ENCODE assay signal across 8 cellular contexts in the genomic region with DNA sequence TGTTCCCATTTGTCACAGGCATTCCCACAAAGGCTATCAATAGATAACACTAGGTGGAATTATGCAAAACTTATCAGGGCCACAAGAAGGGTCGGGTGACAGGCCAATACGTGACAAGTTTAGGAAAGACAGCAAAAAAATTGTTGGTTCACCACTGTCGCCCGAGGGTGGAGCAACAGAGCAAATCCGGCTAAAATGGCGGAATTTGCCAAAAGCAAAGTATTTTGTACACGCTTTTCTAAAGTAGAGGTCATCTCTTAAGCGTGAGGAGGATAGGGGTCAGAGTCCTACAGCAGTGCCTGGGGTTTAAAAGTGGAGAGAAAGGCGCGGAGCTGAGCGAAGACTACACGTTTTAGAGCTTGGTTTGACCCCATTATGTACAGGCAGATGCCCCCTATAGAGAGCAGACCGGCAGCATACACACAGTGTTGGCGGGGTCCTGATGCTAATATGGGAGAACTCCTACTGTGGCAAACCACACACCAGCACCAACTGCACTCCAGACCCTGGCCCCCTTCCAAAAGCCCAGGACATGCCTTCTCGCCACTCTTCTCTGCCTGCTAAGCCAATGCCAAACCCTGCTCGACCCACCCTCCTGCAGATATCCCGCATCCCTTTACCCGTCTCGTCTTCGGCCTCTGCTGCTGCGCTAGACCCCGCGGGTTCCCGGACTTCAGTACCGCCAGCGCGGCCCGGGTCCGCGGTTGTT. TPM values are rescaled to one million over a fixed set of nuclear protein-coding genes. Genes with fewer than 3 reads are reported as not detected.
A peak's percentile ranks its signal among the peaks of the same experiment; 100 is the strongest.
DNase-seq lines count a peak whose midpoint lies in the region; ATAC-seq and TF ChIP-seq lines count a peak whose summit lies in the region.

No MANE protein-coding gene starts in this region.

- POLR2A ChIA-PET in activated CD4-positive, alpha-beta memory T cell treated with anti-CD3 and anti-CD28 coated beads, Interleukin-2, amount 10 ng/mL, durations not matched to agents 7 days and 5 days (lab: Charles Lee): interaction anchor here (0.6 to 17.3 kb wide), 9 partner anchors 11 to 761 kb away, joined by 3 to 142 read pairs (median 14); partner anchors contain the start of genes ANXA5, BBS7 and EXOSC9

- peak overlapping the region; percentile 96 for H3K27ac Mint-ChIP-seq in activated CD4-positive, alpha-beta memory T cell treated with anti-CD3 and anti-CD28 coated beads, Interleukin-2, amount 10 ng/mL, durations not matched to agents 7 days and 5 days

- H3K27ac ChIP-seq in BLaER1 treated with 17β-estradiol and CSF1 and Interleukin-3, amounts not matched to agents 10 nM and 100 nM: peak overlapping the region in 10 of 11 experiments; percentile 71 to 94 (median 90); a peak in 20 of 22 replicates
- no peak overlapping the region for H3K27ac ChIP-seq in parathyroid adenoma

- peaks cover 53% of the 10 kb centered on the region for H3K36me3 Mint-ChIP-seq in activated CD4-positive, alpha-beta memory T cell treated with anti-CD3 and anti-CD28 coated beads, Interleukin-2, amount 10 ng/mL, durations not matched to agents 7 days and 5 days (ENCODE audit: low read depth)

- H3K27me3 Mint-ChIP-seq in activated CD4-positive, alpha-beta memory T cell treated with anti-CD3 and anti-CD28 coated beads, Interleukin-2, amount 10 ng/mL, durations not matched to agents 7 days and 5 days: no peaks in the 10 kb centered on the region

- H3K4me1 Mint-ChIP-seq in activated CD4-positive, alpha-beta memory T cell treated with anti-CD3 and anti-CD28 coated beads, Interleukin-2, amount 10 ng/mL, durations not matched to agents 7 days and 5 days: peaks cover 47% of the 10 kb centered on the region

- CTCF ChIA-PET in activated CD4-positive, alpha-beta memory T cell treated with anti-CD3 and anti-CD28 coated beads, Interleukin-2, amount 10 ng/mL, durations not matched to agents 7 days and 5 days (lab: Charles Lee): interaction anchor here (0.8 to 1.5 kb wide), 2 partner anchors 14 to 16 kb away, joined by 3 read pairs; no protein-coding TSS in a partner anchor

- peak overlapping the region; percentile 98 for H3K4me3 Mint-ChIP-seq in activated CD4-positive, alpha-beta memory T cell treated with anti-CD3 and anti-CD28 coated beads, Interleukin-2, amount 10 ng/mL, durations not matched to agents 7 days and 5 days

- peak overlapping the region; percentile 57 for H2AFZ ChIP-seq in parathyroid adenoma

- no peaks in the 10 kb centered on the region for H3K9me3 Mint-ChIP-seq in activated CD4-positive, alpha-beta memory T cell treated with anti-CD3 and anti-CD28 coated beads, Interleukin-2, amount 10 ng/mL, durations not matched to agents 7 days and 5 days

- H4K20me1 ChIP-seq in BLaER1 treated with 17β-estradiol and CSF1 and Interleukin-3, amounts not matched to agents 10 nM and 100 nM: peaks cover 0 to 38% (median 14%) of the 10 kb centered on the region in 11 experiments; a peak in 9 of 22 replicates

- DNase-seq in GM13977 (ENCODE audit: low spot score) (peak; percentile 55), NB4 (ENCODE audit: low read depth) (peak; percentile 68), foreskin melanocyte (peak; percentile 34), DMS153 treated with DMSO at 0.1 percent for 48 hours (lab: John Stamatoyannopoulos, UW; ENCODE audit: unreplicated experiment) (no peak)
- peak; percentile 63 for DNase-seq in activated CD4-positive, alpha-beta memory T cell treated with anti-CD3 and anti-CD28 coated beads, Interleukin-2, amount 10 ng/mL, durations not matched to agents 7 days and 5 days

- TF ChIP-seq POLR2A in NB4 (IDR thresholded peaks at IDR 0.05; ENCODE audit: extremely low read depth, insufficient read length): no peak

- H3K36me3 ChIP-seq in BLaER1 treated with 17β-estradiol and CSF1 and Interleukin-3, amounts not matched to agents 10 nM and 100 nM: peaks cover 6 to 57% (median 45%) of the 10 kb centered on the region in 11 experiments; a peak in 21 of 22 replicates
- H3K36me3 ChIP-seq in parathyroid adenoma (ENCODE audit: control insufficient read depth, insufficient read depth, low read length): no peaks in the 10 kb centered on the region

- H3K9ac ChIP-seq in BLaER1 treated with 17β-estradiol and CSF1 and Interleukin-3, amounts not matched to agents 10 nM and 100 nM: peak overlapping the region; percentile 62 to 96 (median 91)
- H3K9ac ChIP-seq in parathyroid adenoma: no peak overlapping the region

- H3K4me1 ChIP-seq in BLaER1 treated with 17β-estradiol and CSF1 and Interleukin-3, amounts not matched to agents 10 nM and 100 nM: peaks cover 13 to 31% (median 21%) of the 10 kb centered on the region in 10 experiments
- peaks cover 2% of the 10 kb centered on the region for H3K4me1 ChIP-seq in parathyroid adenoma

- H3K27me3 ChIP-seq in BLaER1 treated with 17β-estradiol and CSF1 and Interleukin-3, amounts not matched to agents 10 nM and 100 nM: no peaks in the 10 kb centered on the region
- no peaks in the 10 kb centered on the region for H3K27me3 ChIP-seq in parathyroid adenoma (ENCODE audit: control insufficient read depth, insufficient read depth, low read length)

- TF ChIP-seq CTCF in GM13977 (IDR thresholded peaks at IDR 0.05; ENCODE audit: extremely low read depth, insufficient read depth, missing control alignments) (peak; percentile 20), NB4 (IDR thresholded peaks at IDR 0.05; ENCODE audit: low read depth, low read length) (no peak), parathyroid adenoma (IDR thresholded peaks at IDR 0.05) (no peak)

- no peaks in the 10 kb centered on the region for H3K79me2 ChIP-seq in parathyroid adenoma

- H3K9me3 ChIP-seq in BLaER1 treated with 17β-estradiol and CSF1 and Interleukin-3, amounts not matched to agents 10 nM and 100 nM (replicated peaks in 1 of 11): no peaks in the 10 kb centered on the region
- H3K9me3 ChIP-seq in parathyroid adenoma (ENCODE audit: control insufficient read depth, low read length): no peaks in the 10 kb centered on the region

- H3K4me2 ChIP-seq in BLaER1 treated with 17β-estradiol and CSF1 and Interleukin-3, amounts not matched to agents 10 nM and 100 nM: peak overlapping the region; percentile 78 to 96 (median 91)
- peak overlapping the region; percentile 82 for H3K4me2 ChIP-seq in parathyroid adenoma (ENCODE audit: low read length)

- H3K4me3 ChIP-seq in BLaER1 treated with 17β-estradiol and CSF1 and Interleukin-3, amounts not matched to agents 10 nM and 100 nM: peak overlapping the region; percentile 86 to 99 (median 96)
- peak overlapping the region; percentile 98 for H3K4me3 ChIP-seq in NB4 (ENCODE audit: low read depth, low read length)
- H3K4me3 ChIP-seq in parathyroid adenoma (ENCODE audit: low read depth, low read length): peak overlapping the region; percentile 74

- in situ Hi-C loops in GM13977 (cut with MboI; ENCODE audit: low pct_unique_long_range_greater_than_20kb, low sequenced_read_pairs, unreplicated experiment): no loop called here

- peak; percentile 19 for ATAC-seq in HG02840 (IDR thresholded peaks at IDR 0.05; ENCODE audit: low FRiP score, unreplicated experiment)

RNA-seq across cellular contexts. Expression of gene CCNA2, which starts 0.7 kb away (rescaled TPM):
- 100 to 1,000 TPM; 104 to 107 TPM for total RNA-seq in activated CD4-positive, alpha-beta memory T cell treated with anti-CD3 and anti-CD28 coated beads, Interleukin-2, amount 10 ng/mL, durations not matched to agents 7 days and 5 days

RNA-seq across cellular contexts. Expression of gene EXOSC9, which starts 21.8 kb away (rescaled TPM):
- 10 to 100 TPM; 50.5 to 51.0 TPM for total RNA-seq in activated CD4-positive, alpha-beta memory T cell treated with anti-CD3 and anti-CD28 coated beads, Interleukin-2, amount 10 ng/mL, durations not matched to agents 7 days and 5 days

RNA-seq across cellular contexts. Expression of gene BBS7, which starts 47.3 kb away (rescaled TPM):
- 10 to 100 TPM; 16.2 to 16.9 TPM for total RNA-seq in activated CD4-positive, alpha-beta memory T cell treated with anti-CD3 and anti-CD28 coated beads, Interleukin-2, amount 10 ng/mL, durations not matched to agents 7 days and 5 days

RNA-seq across cellular contexts. Expression of gene SMIM43, which starts 58.0 kb away (rescaled TPM):
- not detected for total RNA-seq in activated CD4-positive, alpha-beta memory T cell treated with anti-CD3 and anti-CD28 coated beads, Interleukin-2, amount 10 ng/mL, durations not matched to agents 7 days and 5 days
